Comparison of ENCODE assay signal across 8 cellular contexts in the genomic region with DNA sequence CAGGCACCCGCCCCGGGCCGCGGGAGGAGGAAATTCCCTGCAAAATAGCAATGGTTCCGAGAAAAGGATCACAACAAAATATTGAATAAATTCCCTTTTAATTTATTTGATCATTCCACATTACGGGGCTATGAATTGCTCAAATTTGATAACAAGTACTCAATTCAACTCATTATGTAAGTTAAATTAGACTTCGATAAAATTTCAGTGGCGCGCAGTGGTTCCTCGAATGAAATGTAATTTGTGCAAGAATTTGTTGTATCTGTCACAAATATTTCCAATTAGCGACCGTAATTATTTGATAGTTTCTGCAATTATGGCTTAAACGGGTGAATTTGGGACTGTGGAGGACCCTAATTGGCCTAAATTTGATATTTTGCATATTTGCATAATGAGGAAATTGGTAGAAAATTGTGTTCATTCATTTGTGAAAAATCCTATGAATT.
A peak's percentile ranks its signal among the peaks of the same experiment; 100 is the strongest.
DNase-seq lines count a peak whose midpoint lies in the region; TF ChIP-seq lines count a peak whose summit lies in the region.

No MANE protein-coding gene starts in this region.

- H3K4me3 ChIP-seq in CD8-positive, alpha-beta memory T cell (ENCODE audit: low read length), result peak overlapping the region; percentile 63
- H3K4me3 ChIP-seq in OCI-LY7 (ENCODE audit: low read depth, low read length, poor library complexity, severe bottlenecking), result no peak overlapping the region
- H3K4me3 ChIP-seq in esophagus squamous epithelium, result peak overlapping the region; percentile 31 to 70 (median 54)
- H3K4me3 ChIP-seq in ovary, result peak overlapping the region; percentile 44

- H3K9me3 Mint-ChIP-seq in CD8-positive, alpha-beta memory T cell, result peaks cover 0 to 2% (median 0%) of the 10 kb centered on the region in 5 donors

- H3K4me1 Mint-ChIP-seq in CD8-positive, alpha-beta memory T cell, result peaks cover 17 to 21% (median 21%) of the 10 kb centered on the region in 3 donors

- TF ChIP-seq CTCF in OCI-LY7 (conservative IDR thresholded peaks at IDR 0.05; ENCODE audit: low read length), result no peak
- TF ChIP-seq CTCF in esophagus squamous epithelium (IDR thresholded peaks at IDR 0.05), result no peak
- TF ChIP-seq CTCF in ovary (IDR thresholded peaks at IDR 0.05), result no peak

- H3K27me3 ChIP-seq in CD8-positive, alpha-beta memory T cell (ENCODE audit: insufficient read depth, low read length, poor library complexity, severe bottlenecking), result no peaks in the 10 kb centered on the region
- H3K27me3 ChIP-seq in esophagus squamous epithelium, result peaks cover 0 to 65% (median 0%) of the 10 kb centered on the region in 4 donors
- H3K27me3 ChIP-seq in ovary, result no peaks in the 10 kb centered on the region

- no peak overlapping the region for H3K27ac ChIP-seq in CD8-positive, alpha-beta memory T cell (ENCODE audit: low read depth, low read length)
- no peak overlapping the region for H3K27ac ChIP-seq in OCI-LY7 (ENCODE audit: low read depth, low read length, poor library complexity, severe bottlenecking)
- peak overlapping the region in 1 of 4 donors; percentile 26 for H3K27ac ChIP-seq in esophagus squamous epithelium
- no peak overlapping the region for H3K27ac ChIP-seq in ovary

- no peak overlapping the region for H2AFZ ChIP-seq in OCI-LY7 (ENCODE audit: low read length)

- H3K27me3 Mint-ChIP-seq in CD8-positive, alpha-beta memory T cell, result peaks cover 6 to 32% of the 10 kb centered on the region in 2 donors

- POLR2A ChIA-PET in CD8-positive, alpha-beta memory T cell (lab: Charles Lee), result interaction anchor here (0.7 kb wide), 1 partner anchor 47 kb away, joined by 6 read pairs; no protein-coding TSS in a partner anchor
- POLR2A ChIA-PET in OCI-LY7 (lab: Charles Lee), result no interaction called here

- H3K36me3 Mint-ChIP-seq in CD8-positive, alpha-beta memory T cell, result no peaks in the 10 kb centered on the region

- no peaks in the 10 kb centered on the region for H3K9me3 ChIP-seq in CD8-positive, alpha-beta memory T cell (ENCODE audit: low read length)
- no peaks in the 10 kb centered on the region for H3K9me3 ChIP-seq in OCI-LY7 (ENCODE audit: low read length)
- H3K9me3 ChIP-seq in esophagus squamous epithelium, result no peaks in the 10 kb centered on the region
- H3K9me3 ChIP-seq in ovary, result no peaks in the 10 kb centered on the region

- TF ChIP-seq POLR2A in esophagus squamous epithelium (IDR thresholded peaks at IDR 0.05) (no peak), ovary (IDR thresholded peaks at IDR 0.05) (no peak)

- no TSS peak for BruUV-seq in OCI-LY7 (replicated peaks; lab: Mats Ljungman, UMichigan)

- H3K4me3 Mint-ChIP-seq in CD8-positive, alpha-beta memory T cell, result peak overlapping the region; percentile 46 to 88 (median 81)

- no peaks in the 10 kb centered on the region for H3K36me3 ChIP-seq in CD8-positive, alpha-beta memory T cell (ENCODE audit: insufficient read depth, low read length)
- H3K36me3 ChIP-seq in OCI-LY7 (ENCODE audit: insufficient read depth, low read length) (no peaks in the 10 kb centered on the region), esophagus squamous epithelium (no peaks in the 10 kb centered on the region), ovary (no peaks in the 10 kb centered on the region)

- CTCF ChIA-PET in CD8-positive, alpha-beta memory T cell (lab: Charles Lee), result no interaction called here
- CTCF ChIA-PET in OCI-LY7 (lab: Charles Lee; ENCODE audit: unreplicated experiment), result no interaction called here

- no peak for TF ChIP-seq EP300 in ovary (IDR thresholded peaks at IDR 0.05)

- H3K27ac Mint-ChIP-seq in CD8-positive, alpha-beta memory T cell, result no peak overlapping the region

- 2% methylated on average over 13 of the region's 13 CpGs for WGBS in esophagus squamous epithelium, 2 donors
- WGBS in ovary, 3 donors, result 1 to 3% (median 3%) methylated on average over 13 of the region's 13 CpGs

- no peak for DNase-seq in CD8-positive, alpha-beta memory T cell
- no peak for DNase-seq in OCI-LY7 (ENCODE audit: low spot score)
- no peak for DNase-seq in esophagus squamous epithelium (lab: John Stamatoyannopoulos, UW)
- no peak for DNase-seq in ovary
- DNase-seq in COLO829 (ENCODE audit: low spot score), result no peak
- DNase-seq in DMS53 (lab: John Stamatoyannopoulos, UW), result no peak
- DNase-seq in UCSD-AML1 (lab: John Stamatoyannopoulos, UW; ENCODE audit: unreplicated experiment), result no peak
- DNase-seq in middle frontal gyrus (ENCODE audit: extremely low spot score, low spot score), result no peak

- peaks cover 5% of the 10 kb centered on the region for H3K4me1 ChIP-seq in CD8-positive, alpha-beta memory T cell (ENCODE audit: insufficient read depth, low read length)
- H3K4me1 ChIP-seq in OCI-LY7 (ENCODE audit: insufficient read depth, low read length, poor library complexity, severe bottlenecking) (no peaks in the 10 kb centered on the region), esophagus squamous epithelium (peaks cover 0 to 24% (median 8%) of the 10 kb centered on the region in 3 donors), ovary (ENCODE audit: insufficient read depth) (peaks cover 4% of the 10 kb centered on the region)

- no peaks in the 10 kb centered on the region for H3K9me2 ChIP-seq in OCI-LY7 (ENCODE audit: insufficient read depth, low read length)

- H3K4me2 ChIP-seq in OCI-LY7 (ENCODE audit: low read length), result peak overlapping the region; percentile 32; the same call in 1 of the 2 replicates

- no peaks in the 10 kb centered on the region for H4K20me1 ChIP-seq in OCI-LY7 (ENCODE audit: insufficient read depth, low read length)

- intact Hi-C loops in OCI-LY7 (cut with micrococcal nuclease; ENCODE audit: unreplicated experiment), result no loop called here
- intact Hi-C loops in esophagus squamous epithelium (cut with DNase I), result no loop called here
- intact Hi-C loops in ovary (cut with DNase I), result no loop called here

- H3K79me2 ChIP-seq in OCI-LY7 (ENCODE audit: insufficient read depth, low read depth, low read length), result no peaks in the 10 kb centered on the region
